In genomic region chr17:79607941-79608728, GRCh38 we compare ENCODE assay signal across 9 cellular contexts. TPM values are rescaled to one million over a fixed set of nuclear protein-coding genes. Genes with fewer than 3 reads are reported as not detected.
DNase-seq lines count a peak whose midpoint lies in the region; ATAC-seq and TF ChIP-seq lines count a peak whose summit lies in the region.
"Had no signal": no experiment of that assay in that cellular context is flagged by ENCODE, and none has a peak within 500 bp of the region (broad histone marks: within the 10 kb centered on the region; RNA-seq: fewer than 3 reads in every experiment).

No MANE protein-coding gene starts in this region.

- WGBS in mesendoderm (ENCODE audit: extremely low coverage, insufficient coverage, low lambda C conversion rate): no CpG with 5 or more reads among the region's 39 CpGs
- WGBS in ovary, 3 donors: 5 to 13% (median 6%) methylated on average over 31 to 39 of the region's 39 CpGs

- H3K4ac ChIP-seq in mesendoderm (ENCODE audit: low read depth, low read length): no peak overlapping the region

- ATAC-seq in GM21423 (IDR thresholded peaks at IDR 0.05; ENCODE audit: unreplicated experiment) (no peak), HG02840 (IDR thresholded peaks at IDR 0.05; ENCODE audit: low FRiP score, unreplicated experiment) (no peak)

- H3K4me3 ChIP-seq in HUES6 (ENCODE audit: low read depth, low read length) (peak overlapping the region; percentile 17; the same call in 1 of the 2 replicates), cardiac fibroblast (replicated peaks in 1 of 2; ENCODE audit: low read depth in 2 of 2, low read length in 2 of 2) (no peak overlapping the region), mesendoderm (ENCODE audit: low read length) (no peak overlapping the region), ovary (no peak overlapping the region)

- no peak overlapping the region for H3K27ac Mint-ChIP-seq in HFFc6
- H3K27ac Mint-ChIP-seq: activated CD4-positive, alpha-beta T cell treated with anti-CD3 and anti-CD28 coated beads, Interleukin-2, amount 10 ng/mL, durations not matched to agents 7 days and 5 days had no signal

- H4K5ac ChIP-seq in mesendoderm (ENCODE audit: low read length): no peak overlapping the region

- intact Hi-C loops in ovary (cut with DNase I): no loop called here

- H2BK15ac ChIP-seq in mesendoderm (replicated peaks; ENCODE audit: low read depth): no peak overlapping the region

- H2AK5ac ChIP-seq in mesendoderm (ENCODE audit: low read length): no peak overlapping the region

- H3K4me3 Mint-ChIP-seq in HFFc6: no peak overlapping the region
- H3K4me3 Mint-ChIP-seq: activated CD4-positive, alpha-beta T cell treated with anti-CD3 and anti-CD28 coated beads, Interleukin-2, amount 10 ng/mL, durations not matched to agents 7 days and 5 days had no signal

- no peak overlapping the region for H3K56ac ChIP-seq in mesendoderm (ENCODE audit: low read length)

- H3K36me3 Mint-ChIP-seq in HFFc6 (ENCODE audit: low read depth): no peaks in the 10 kb centered on the region

- no peak overlapping the region for H2BK5ac ChIP-seq in mesendoderm (ENCODE audit: low read length)

- H3K4me1 ChIP-seq in HUES6 (ENCODE audit: control insufficient read depth, insufficient read depth, low read length): peaks cover 9% of the 10 kb centered on the region
- H3K4me1 ChIP-seq in mesendoderm (ENCODE audit: control insufficient read depth, low read depth, low read length): no peaks in the 10 kb centered on the region
- no peaks in the 10 kb centered on the region for H3K4me1 ChIP-seq in ovary (ENCODE audit: insufficient read depth)

- H3K4me1 Mint-ChIP-seq in HFFc6 (ENCODE audit: low read depth): no peaks in the 10 kb centered on the region
- H3K4me1 Mint-ChIP-seq: activated CD4-positive, alpha-beta T cell treated with anti-CD3 and anti-CD28 coated beads, Interleukin-2, amount 10 ng/mL, durations not matched to agents 7 days and 5 days had no signal

- no peak overlapping the region for H3K18ac ChIP-seq in mesendoderm (ENCODE audit: low read length)

- peaks cover 4% of the 10 kb centered on the region; the same call in 1 of the 2 replicates for H3K9me3 Mint-ChIP-seq in HFFc6
- H3K9me3 Mint-ChIP-seq: activated CD4-positive, alpha-beta T cell treated with anti-CD3 and anti-CD28 coated beads, Interleukin-2, amount 10 ng/mL, durations not matched to agents 7 days and 5 days had no signal

- TF ChIP-seq EP300 in ovary (IDR thresholded peaks at IDR 0.05): no peak

- H3K79me1 ChIP-seq in mesendoderm (ENCODE audit: low read length): no peaks in the 10 kb centered on the region

- no peak overlapping the region for H2BK120ac ChIP-seq in mesendoderm (ENCODE audit: low read depth, low read length)

- DNase-seq in CD1c-positive myeloid dendritic cell (ENCODE audit: extremely low spot score) (peak; percentile 1), cardiac fibroblast (ENCODE audit: low read depth in 2 of 2) (peak; percentile 11 to 21), mesendoderm (peak; percentile 85), ovary (no peak), HFFc6 (no peak)
- DNase-seq: activated CD4-positive, alpha-beta T cell treated with anti-CD3 and anti-CD28 coated beads, Interleukin-2, amount 10 ng/mL, durations not matched to agents 7 days and 5 days had no signal

- TF ChIP-seq CTCF in cardiac fibroblast (IDR thresholded peaks at IDR 0.05; ENCODE audit: low read depth, low read length) (no peak), ovary (IDR thresholded peaks at IDR 0.05) (no peak), HFFc6 (IDR thresholded peaks at IDR 0.05) (no peak)

- H3K36me3 ChIP-seq in HUES6 (ENCODE audit: control insufficient read depth, insufficient read depth, low read length) (no peaks in the 10 kb centered on the region), mesendoderm (ENCODE audit: control insufficient read depth, insufficient read depth, low read length) (no peaks in the 10 kb centered on the region), ovary (no peaks in the 10 kb centered on the region)

- H3K27me3 Mint-ChIP-seq in HFFc6 (ENCODE audit: insufficient read depth): peaks cover 17% of the 10 kb centered on the region

- H3K23ac ChIP-seq in mesendoderm (ENCODE audit: low read length): no peak overlapping the region

- peaks cover 86% of the 10 kb centered on the region for H3K27me3 ChIP-seq in HUES6 (ENCODE audit: control insufficient read depth, insufficient read depth, low read length)
- H3K27me3 ChIP-seq in mesendoderm (ENCODE audit: insufficient read depth, low read length, poor library complexity): peaks cover 35% of the 10 kb centered on the region
- no peaks in the 10 kb centered on the region for H3K27me3 ChIP-seq in ovary

- no peaks in the 10 kb centered on the region for H3K9me3 ChIP-seq in HUES6 (ENCODE audit: control insufficient read depth, insufficient read depth, low read depth, low read length)
- H3K9me3 ChIP-seq in ovary: no peaks in the 10 kb centered on the region

- no peak overlapping the region for H3K9ac ChIP-seq in HUES6 (ENCODE audit: low read length)
- no peak overlapping the region for H3K9ac ChIP-seq in mesendoderm (ENCODE audit: low read length)

- TF ChIP-seq POLR2A in ovary (IDR thresholded peaks at IDR 0.05): no peak

- no peak overlapping the region for H3K27ac ChIP-seq in HUES6 (ENCODE audit: low read depth, low read length)
- H3K27ac ChIP-seq in mesendoderm (ENCODE audit: low read depth, low read length): no peak overlapping the region
- H3K27ac ChIP-seq in ovary: no peak overlapping the region

- H3K4me2 ChIP-seq in mesendoderm (ENCODE audit: low read length): no peak overlapping the region

- no peak overlapping the region for H4K8ac ChIP-seq in mesendoderm (ENCODE audit: low read depth, low read length)

- no peaks in the 10 kb centered on the region for H3K79me2 ChIP-seq in mesendoderm (ENCODE audit: control insufficient read depth, insufficient read depth, low read length)

RNA-seq across cellular contexts. Expression of gene RBFOX3, which starts 2.7 kb away (rescaled TPM):
- 16.5 TPM for polyA plus RNA-seq in mesendoderm (2013, experiment 1 of 2)
- polyA plus RNA-seq in mesendoderm (2013, experiment 2 of 2): 13.9 TPM
- total RNA-seq in ovary: 1 to 10 TPM in 1 of 7 donors, under 1 TPM in 4, not detected in 2; 0.13 to 3.4 (median 0.20) TPM
- polyA plus RNA-seq in ovary: under 1 TPM; 0.07 to 0.97 TPM
- total RNA-seq in HFFc6 (2021; fragmentation: NEBNext Ultra II Directional; extraction: Animal tissue kit (Norgen Biotek cat#: 25700)): not detected
- total RNA-seq: activated CD4-positive, alpha-beta T cell treated with anti-CD3 and anti-CD28 coated beads, Interleukin-2, amount 10 ng/mL, durations not matched to agents 7 days and 5 days had no signal

Comparison
In these comparisons a context has a peak if more than half of its experiments do, and no peak if none do; other contexts are left out.
1. DNase-seq: peak in CD1c-positive myeloid dendritic cell (single experiment), cardiac fibroblast (2 of 2) and mesendoderm (single experiment); none in ovary (0 of 5) and HFFc6 (single experiment).